Comparison of ENCODE assay signal across 17 cellular contexts in the genomic region with DNA sequence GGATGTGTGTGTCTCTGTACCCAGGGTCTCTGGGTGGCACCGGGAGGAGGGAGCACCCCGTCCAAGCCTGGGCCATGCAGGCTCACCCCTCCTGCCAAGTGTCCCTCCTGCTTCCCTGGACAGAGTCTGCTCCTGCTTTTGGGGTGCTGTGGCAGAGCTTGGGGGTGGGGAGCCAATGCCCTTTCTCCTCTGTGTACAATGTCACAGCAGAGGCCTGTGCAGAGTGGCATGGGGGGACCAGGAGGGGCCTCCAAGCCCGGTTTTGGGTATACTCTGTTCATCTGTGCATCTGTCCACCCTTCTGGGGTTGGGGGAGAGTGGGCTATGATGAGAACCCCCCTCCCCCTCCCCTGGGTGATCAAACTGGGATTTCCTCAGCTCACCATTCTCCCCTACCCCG. TPM values are rescaled to one million over a fixed set of nuclear protein-coding genes. Genes with fewer than 3 reads are reported as not detected.
DNase-seq lines count a peak whose midpoint lies in the region; ATAC-seq, FAIRE-seq and TF ChIP-seq lines count a peak whose summit lies in the region.
"Had no signal": no experiment of that assay in that cellular context is flagged by ENCODE, and none has a peak within 500 bp of the region (broad histone marks: within the 10 kb centered on the region; RNA-seq: fewer than 3 reads in every experiment).

No MANE protein-coding gene starts in this region.

- H2BK15ac ChIP-seq in H1 (ENCODE audit: low read length) = peak overlapping the region; percentile 95; the same call in 1 of the 2 replicates

- H4K20me1 ChIP-seq in H1 (replicated peaks in 1 of 2; ENCODE audit: control insufficient read depth in 1 of 2, insufficient read depth in 2 of 2, low read length in 2 of 2) (no peaks in the 10 kb centered on the region), osteoblast (ENCODE audit: insufficient read depth, low read length) (peaks cover 4% of the 10 kb centered on the region)

- no peak overlapping the region for H2AK5ac ChIP-seq in H1 (ENCODE audit: low read depth, low read length)

- H3K9me3 ChIP-seq in H1 (ENCODE audit: insufficient read depth in 2 of 2, low read depth in 1 of 2, low read length in 1 of 2) = no peaks in the 10 kb centered on the region
- no peaks in the 10 kb centered on the region for H3K9me3 ChIP-seq in osteoblast (ENCODE audit: low read depth, low read length)
- H3K9me3 ChIP-seq: SJCRH30 had no signal

- H2BK120ac ChIP-seq in H1 (replicated peaks; ENCODE audit: low read depth, low read length) = no peak overlapping the region

- H2BK20ac ChIP-seq in H1 (ENCODE audit: low read length) = 0 out of 2 replicates have a peak overlapping the region, but pooled peaks have one; percentile 55

- TF ChIP-seq EP300 in H1 (IDR thresholded peaks at IDR 0.05; ENCODE audit: borderline replicate concordance in 1 of 2, low read depth in 2 of 2, low read length in 2 of 2) = no peak

- H3K27ac ChIP-seq in H1 (ENCODE audit: low read depth, low read length) (no peak overlapping the region; the same call in 1 of the 2 replicates), osteoblast (ENCODE audit: low read depth, low read length) (no peak overlapping the region), foreskin keratinocyte (no peak overlapping the region)
- H3K27ac ChIP-seq: PC-9, RWPE1, SJCRH30 had no signal

- POLR2A ChIA-PET in H1 (lab: Charles Lee; ENCODE audit: partially characterized antibody) = interaction anchor here (1.0 kb wide), 2 partner anchors 11 to 17 kb away, joined by 3 to 4 read pairs; no protein-coding TSS in a partner anchor

- H3K4me1 ChIP-seq in H1 (replicated peaks in 1 of 4; ENCODE audit: control insufficient read depth in 3 of 4, insufficient read depth in 4 of 4, low read length in 3 of 4) (peaks cover 0 to 17% (median 7%) of the 10 kb centered on the region in 4 experiments; a peak in 4 of 7 replicates), osteoblast (ENCODE audit: insufficient read depth, low read length) (no peaks in the 10 kb centered on the region), foreskin keratinocyte (no peaks in the 10 kb centered on the region)

- intact Hi-C loops in Right ventricle myocardium inferior (cut with DNase I) = no loop called here
- intact Hi-C loops in left cardiac atrium (cut with DNase I) = no loop called here

- TF ChIP-seq CTCF in H1 (IDR thresholded peaks at IDR 0.05; ENCODE audit: control extremely low read depth in 1 of 3, insufficient read depth in 1 of 3, low read depth in 1 of 3, low read length in 3 of 3) (no peak), osteoblast (IDR thresholded peaks at IDR 0.05; ENCODE audit: extremely low read depth, low read depth, low read length) (no peak), foreskin keratinocyte (conservative IDR thresholded peaks at IDR 0.05) (no peak)

- CTCF ChIA-PET in H1 (lab: Charles Lee; ENCODE audit: partially characterized antibody) = interaction anchor here (0.9 to 1.6 kb wide), 9 partner anchors 10 to 63 kb away, joined by 4 to 6 read pairs (median 5); a partner anchor contains a TSS

- peak overlapping the region in 1 of 2 experiments; percentile 50; a peak in 2 of 4 replicates for H3K4me2 ChIP-seq in H1 (ENCODE audit: insufficient read depth in 1 of 2, low read depth in 2 of 2, low read length in 2 of 2)
- H3K4me2 ChIP-seq in osteoblast (ENCODE audit: insufficient read depth, low read length) = no peak overlapping the region
- H3K4me2 ChIP-seq: PC-9 had no signal

- H3K27me3 ChIP-seq in H1 (replicated peaks in 1 of 4; ENCODE audit: control insufficient read depth in 3 of 4, extremely low read depth in 1 of 4, insufficient read depth in 3 of 4, low read length in 3 of 4) (no peaks in the 10 kb centered on the region), osteoblast (ENCODE audit: insufficient read depth, low read length) (no peaks in the 10 kb centered on the region), foreskin keratinocyte (peaks cover 39% of the 10 kb centered on the region)
- H3K27me3 ChIP-seq: SJCRH30 had no signal

- H4K8ac ChIP-seq in H1 (ENCODE audit: extremely low read depth, insufficient read depth, low read length) = no peak overlapping the region

- H3K79me1 ChIP-seq in H1 (ENCODE audit: low read depth, low read length) = no peaks in the 10 kb centered on the region

- H3K14ac ChIP-seq in H1 (ENCODE audit: insufficient read length) = no peak overlapping the region

- no peak for TF ChIP-seq POLR2A in H1 (IDR thresholded peaks at IDR 0.05; ENCODE audit: control extremely low read depth in 1 of 2, low read depth in 2 of 2, low read length in 2 of 2)

- 0 out of 2 replicates have a peak overlapping the region, but pooled peaks have one; percentile 34 for H3K18ac ChIP-seq in H1 (ENCODE audit: extremely low read depth, low read length)

- H3K23me2 ChIP-seq in H1 (ENCODE audit: low read depth, low read length) = peaks cover 2% of the 10 kb centered on the region; the same call in 1 of the 2 replicates

- no peak for ATAC-seq in Right ventricle myocardium inferior
- ATAC-seq in left cardiac atrium = no peak
- ATAC-seq in foreskin keratinocyte = no peak

- H2AFZ ChIP-seq in H1 (ENCODE audit: low read length) (no peak overlapping the region), osteoblast (ENCODE audit: low read length) (no peak overlapping the region)
- H2AFZ ChIP-seq: PC-9 had no signal

- no peak overlapping the region for H3K56ac ChIP-seq in H1 (replicated peaks; ENCODE audit: insufficient read length, low read depth, low read length)

- DNase-seq in Right ventricle myocardium inferior (ENCODE audit: missing footprints) (peak; percentile 40), left cardiac atrium (no peak), H1 (ENCODE audit: low read depth in 1 of 2, low spot score in 2 of 2) (no peak), osteoblast (ENCODE audit: insufficient read length, low spot score, missing footprints) (peak; percentile 63), NCI-H446 treated with DMSO at 0.1 percent for 48 hours (lab: John Stamatoyannopoulos, UW) (no peak), foreskin keratinocyte (no peak), NCI-H2107 treated with DMSO at 0.1 percent for 48 hours (lab: John Stamatoyannopoulos, UW; ENCODE audit: unreplicated experiment) (no peak)
- no peak for DNase-seq in NK-92 treated with Interleukin-12 subunit alpha and Interleukin-12 subunit beta, amount 100 ng/mL, for 24 hours (lab: John Stamatoyannopoulos, UW)
- DNase-seq: CD4-positive, CD25-positive, alpha-beta regulatory T cell; GOT3; KBM-7; NCI-H1694; NCI-H510A treated with DMSO at 0.1 percent for 48 hours; PC-9 had no signal

- peak overlapping the region; percentile 3 for H4K91ac ChIP-seq in H1 (replicated peaks; ENCODE audit: insufficient read length, low read length)

- H3K9ac ChIP-seq in H1 (replicated peaks in 1 of 4; ENCODE audit: extremely low read depth in 1 of 4, low read depth in 3 of 4, low read length in 3 of 4) = no peak overlapping the region

- no peak overlapping the region for H3K23ac ChIP-seq in H1 (ENCODE audit: insufficient read length)

- peak overlapping the region; percentile 40; the same call in 1 of the 2 replicates for H2BK5ac ChIP-seq in H1 (ENCODE audit: low read depth, low read length)

- no peak for FAIRE-seq in H1 (lab: Jason Lieb, UNC)
- FAIRE-seq: GM12878 had no signal

- H3K36me3 ChIP-seq in H1 (ENCODE audit: control insufficient read depth in 2 of 4, insufficient read depth in 4 of 4, low read length in 3 of 4) (no peaks in the 10 kb centered on the region), osteoblast (ENCODE audit: insufficient read depth, low read length) (peaks cover 4% of the 10 kb centered on the region)
- H3K36me3 ChIP-seq: SJCRH30 had no signal

- H3K4ac ChIP-seq in H1 (replicated peaks; ENCODE audit: insufficient read length, low read depth, low read length) = no peak overlapping the region

- H2BK12ac ChIP-seq in H1 (ENCODE audit: low read depth, low read length) = peak overlapping the region; percentile 85; the same call in 1 of the 2 replicates

- no peak for TF ChIP-seq RAD21 in H1 (IDR thresholded peaks at IDR 0.05 in 1 of 2, conservative IDR thresholded peaks at IDR 0.05 in 1 of 2; ENCODE audit: low read depth in 2 of 2, low read length in 2 of 2)

- no peak overlapping the region for H4K5ac ChIP-seq in H1 (ENCODE audit: insufficient read length, low read depth, low read length)

- H3K4me3 ChIP-seq in H1 (ENCODE audit: extremely low read depth in 1 of 4, insufficient read depth in 2 of 4, low read depth in 3 of 4, low read length in 4 of 4) = peak overlapping the region in 1 of 4 experiments; percentile 22; a peak in 1 of 8 replicates
- no peak overlapping the region for H3K4me3 ChIP-seq in osteoblast (ENCODE audit: insufficient read depth, low read length)
- H3K4me3 ChIP-seq: GM12878, PC-9, SJCRH30 had no signal

- WGBS in H1 (ENCODE audit: extremely low coverage in 1 of 2, insufficient coverage in 1 of 2, insufficient read length in 1 of 2, insufficient replicate concordance in 2 of 2, low coverage in 1 of 2, low lambda C conversion rate in 2 of 2, missing lambda C conversion rate in 1 of 2), 2 experiments = 70% methylated on average over 4 of the region's 4 CpGs; no CpG with 5 or more reads in 1 of the 2 experiments

- H3K79me2 ChIP-seq in H1 (ENCODE audit: control insufficient read depth in 1 of 2, insufficient read depth in 2 of 2, low read length in 2 of 2) (no peaks in the 10 kb centered on the region), osteoblast (ENCODE audit: insufficient read depth, low read length) (no peaks in the 10 kb centered on the region)

RNA-seq across cellular contexts. Expression of a gene that starts 33.5 kb away (rescaled TPM):
- 37.0 TPM for total RNA-seq in Right ventricle myocardium inferior
- total RNA-seq in left cardiac atrium = 10 to 100 TPM; 13.5 to 13.7 TPM
- 4.4 and 5.0 TPM in 2 replicates for total RNA-seq in H1 (2021; fragmentation: NEBNext Ultra II Directional; extraction: Animal tissue kit (Norgen Biotek cat#: 25700))
- polyA plus RNA-seq in H1 (2011; rRNA removed) = 2.0 and 3.4 TPM in 2 replicates
- polyA plus RNA-seq in H1 (2011; cell fraction: cytosol; rRNA removed) = 1.8 TPM
- polyA plus RNA-seq in H1 (2011; cell fraction: nucleus; rRNA removed) = 2.5 TPM
- 2.6 to 4.2 TPM (median 3.9 TPM) in 4 replicates for polyA plus RNA-seq in H1 (2012, experiment 1 of 2)
- polyA plus RNA-seq in H1 (2012, experiment 2 of 2) = 3.2 TPM
- polyA plus RNA-seq in H1 (2013, experiment 1 of 2) = 3.3 TPM
- 3.4 TPM for polyA plus RNA-seq in H1 (2013, experiment 2 of 2)
- polyA minus RNA-seq in H1 (2011; rRNA and poly(A)+ RNA removed) = 2.8 and 3.4 TPM in 2 replicates
- polyA minus RNA-seq in H1 (2011; cell fraction: cytosol; rRNA and poly(A)+ RNA removed) = 4.5 TPM
- 2.3 TPM for polyA minus RNA-seq in H1 (2011; cell fraction: nucleus; rRNA and poly(A)+ RNA removed)
- total RNA-seq in osteoblast = 5.1 and 8.3 TPM in 2 replicates
- total RNA-seq in foreskin keratinocyte = 0.28 and 0.58 TPM in 2 replicates
- polyA plus RNA-seq in foreskin keratinocyte = 0.31 and 0.47 TPM in 2 replicates

RNA-seq across cellular contexts. Expression of a gene that starts 49.3 kb away (rescaled TPM):
- total RNA-seq in Right ventricle myocardium inferior = 82.8 TPM
- total RNA-seq in left cardiac atrium = 10 to 100 TPM; 53.5 to 55.1 TPM
- total RNA-seq in H1 (2021; fragmentation: NEBNext Ultra II Directional; extraction: Animal tissue kit (Norgen Biotek cat#: 25700)) = 80.6 and 82.0 TPM in 2 replicates
- 106 and 117 TPM in 2 replicates for polyA plus RNA-seq in H1 (2011; rRNA removed)
- 81.3 TPM for polyA plus RNA-seq in H1 (2011; cell fraction: cytosol; rRNA removed)
- polyA plus RNA-seq in H1 (2011; cell fraction: nucleus; rRNA removed) = 97.7 TPM
- polyA plus RNA-seq in H1 (2012, experiment 1 of 2) = 81.4 to 108 TPM (median 98.2 TPM) in 4 replicates
- polyA plus RNA-seq in H1 (2012, experiment 2 of 2) = 70.3 TPM
- polyA plus RNA-seq in H1 (2013, experiment 1 of 2) = 39.6 TPM
- 36.8 TPM for polyA plus RNA-seq in H1 (2013, experiment 2 of 2)
- polyA minus RNA-seq in H1 (2011; rRNA and poly(A)+ RNA removed) = 139 and 176 TPM in 2 replicates
- 86.8 TPM for polyA minus RNA-seq in H1 (2011; cell fraction: cytosol; rRNA and poly(A)+ RNA removed)
- 53.1 TPM for polyA minus RNA-seq in H1 (2011; cell fraction: nucleus; rRNA and poly(A)+ RNA removed)
- total RNA-seq in osteoblast = 64.8 and 77.1 TPM in 2 replicates
- total RNA-seq in foreskin keratinocyte = 58.4 and 59.2 TPM in 2 replicates
- 53.8 and 57.2 TPM in 2 replicates for polyA plus RNA-seq in foreskin keratinocyte

RNA-seq across cellular contexts. Expression of a gene that starts 50.5 kb away (rescaled TPM):
- total RNA-seq in Right ventricle myocardium inferior (155 TPM), left cardiac atrium (100 to 1,000 TPM; 130 to 156 TPM), osteoblast (131 and 154 TPM in 2 replicates), foreskin keratinocyte (231 and 249 TPM in 2 replicates)
- 162 and 164 TPM in 2 replicates for total RNA-seq in H1 (2021; fragmentation: NEBNext Ultra II Directional; extraction: Animal tissue kit (Norgen Biotek cat#: 25700))
- polyA plus RNA-seq in H1 (2011; rRNA removed) (181 and 285 TPM in 2 replicates), foreskin keratinocyte (286 and 295 TPM in 2 replicates)
- 404 TPM for polyA plus RNA-seq in H1 (2011; cell fraction: cytosol; rRNA removed)
- polyA plus RNA-seq in H1 (2011; cell fraction: nucleus; rRNA removed) = 587 TPM
- 155 to 277 TPM (median 276 TPM) in 4 replicates for polyA plus RNA-seq in H1 (2012, experiment 1 of 2)
- 150 TPM for polyA plus RNA-seq in H1 (2012, experiment 2 of 2)
- 155 TPM for polyA plus RNA-seq in H1 (2013, experiment 1 of 2)
- 145 TPM for polyA plus RNA-seq in H1 (2013, experiment 2 of 2)
- polyA minus RNA-seq in H1 (2011; rRNA and poly(A)+ RNA removed) = 66.0 and 91.9 TPM in 2 replicates
- 104 TPM for polyA minus RNA-seq in H1 (2011; cell fraction: cytosol; rRNA and poly(A)+ RNA removed)
- 73.2 TPM for polyA minus RNA-seq in H1 (2011; cell fraction: nucleus; rRNA and poly(A)+ RNA removed)

Comparison
In these comparisons a context has a peak if more than half of its experiments do, and no peak if none do; other contexts are left out.
1. DNase-seq: peak in Right ventricle myocardium inferior (single experiment) and osteoblast (single experiment); none in left cardiac atrium (single experiment), H1 (0 of 2), NCI-H446 treated with DMSO at 0.1 percent for 48 hours (single experiment), foreskin keratinocyte (0 of 2), NK-92 treated with Interleukin-12 subunit alpha and Interleukin-12 subunit beta, amount 100 ng/mL, for 24 hours (single experiment) and NCI-H2107 treated with DMSO at 0.1 percent for 48 hours (single experiment).